In the genomic region with DNA sequence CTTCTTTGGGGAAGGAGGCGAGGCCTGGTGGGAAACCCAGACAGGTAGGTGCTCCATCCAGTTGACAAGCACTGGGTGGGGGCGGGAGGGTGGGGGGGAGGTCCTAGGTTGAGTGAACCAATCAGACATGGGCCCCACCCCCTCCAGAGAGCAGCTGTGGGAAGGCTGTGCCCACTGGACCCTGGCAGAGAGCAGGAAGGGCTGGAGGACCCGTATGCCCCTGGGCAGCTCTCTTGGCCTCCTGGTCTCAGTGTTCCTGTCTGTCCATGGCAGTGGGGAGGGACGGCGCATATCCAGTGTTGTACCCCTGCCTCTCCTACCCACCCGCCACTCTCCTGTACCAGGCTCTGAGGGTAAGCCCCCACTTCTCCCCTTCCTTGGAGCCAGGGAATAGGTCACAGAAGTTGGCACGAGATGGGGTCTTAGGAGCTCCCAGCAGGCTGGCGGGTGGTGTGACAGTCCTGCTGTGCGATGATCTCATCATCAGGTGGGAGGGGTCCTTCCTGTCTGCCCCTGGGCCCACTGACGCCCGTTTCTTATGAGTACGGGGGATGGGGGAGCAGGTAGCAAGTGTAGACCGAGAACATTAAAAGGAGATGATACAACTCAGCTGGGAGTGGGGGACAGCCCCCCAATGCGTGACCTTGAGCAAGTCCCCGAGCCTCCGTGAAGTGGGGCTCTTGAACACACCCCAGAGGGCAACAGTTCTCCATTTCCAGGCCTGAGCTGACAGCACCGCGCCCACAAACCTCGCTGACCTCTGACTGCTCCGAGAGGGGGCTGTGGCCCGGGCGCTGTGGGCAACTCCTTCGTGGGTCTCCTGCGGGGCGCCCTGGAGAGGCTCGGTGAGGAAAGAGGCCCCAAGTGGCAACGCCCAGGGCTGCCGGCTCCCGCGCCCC, we compare ENCODE assay signal across 1 cellular context.
TF ChIP-seq lines count a peak whose summit lies in the region.

No MANE protein-coding gene starts in this region.

TF ChIP-seq in GM12878, 131 proteins besides CTCF, POLR2A, EP300 and RAD21 (continued from another document):
- no peak for TF ChIP-seq E2F8 (IDR thresholded peaks at IDR 0.05; ENCODE audit: low read depth, partially characterized antibody)
- 0 out of 2 replicates have a peak, but pooled peaks have one; percentile 69 for TF ChIP-seq DPF2 (IDR thresholded peaks at IDR 0.05)
TF ChIP-seq in GM12878: peak in this region for 3.
